ENCODE assay signal across 2 cellular contexts in genomic region chr19:41249707-41250423, GRCh38.
TF ChIP-seq lines count a peak whose summit lies in the region.

No MANE protein-coding gene starts in this region.

TF ChIP-seq in HepG2, 621 proteins besides CTCF, POLR2A, EP300 and RAD21:
- TF ChIP-seq GABPA (IDR thresholded peaks at IDR 0.05; ENCODE audit: low read depth, low read length) (no peak), GABPA (CRISPR knock-in tag; IDR thresholded peaks at IDR 0.05; ENCODE audit: low read depth) (peak; percentile 66), DZIP1 (CRISPR knock-in tag; IDR thresholded peaks at IDR 0.05) (no peak), THAP11 (CRISPR knock-in tag; IDR thresholded peaks at IDR 0.05) (peak; percentile 78), ATF7-NPFF (CRISPR knock-in tag; IDR thresholded peaks at IDR 0.05; ENCODE audit: low read depth) (no peak), GABPB1 (CRISPR knock-in tag; IDR thresholded peaks at IDR 0.05) (peak; percentile 37; the same call in 1 of the 2 replicates), ZNF143 (CRISPR knock-in tag; IDR thresholded peaks at IDR 0.05) (peak; percentile 74)

TF ChIP-seq in WTC11, 78 proteins besides CTCF, POLR2A, EP300 and RAD21:
- TF ChIP-seq ATF1 (CRISPR knock-in tag; IDR thresholded peaks at IDR 0.05) (no peak), IRF1 (CRISPR knock-in tag; IDR thresholded peaks at IDR 0.05) (no peak), ARID4B (CRISPR knock-in tag; IDR thresholded peaks at IDR 0.05; ENCODE audit: borderline replicate concordance) (no peak), CDX4 (CRISPR knock-in tag; IDR thresholded peaks at IDR 0.05; ENCODE audit: borderline replicate concordance) (no peak), ZNF219 (CRISPR knock-in tag; IDR thresholded peaks at IDR 0.05; ENCODE audit: borderline replicate concordance) (no peak), ZBTB21 (CRISPR knock-in tag; IDR thresholded peaks at IDR 0.05; ENCODE audit: borderline replicate concordance) (no peak), ZMAT4 (CRISPR knock-in tag; IDR thresholded peaks at IDR 0.05) (no peak), TP53 (CRISPR knock-in tag; IDR thresholded peaks at IDR 0.05) (no peak)
